In genomic region chr4:174714393-174715211, GRCh38 we compare ENCODE assay signal across 8 cellular contexts.
A peak's percentile ranks its signal among the peaks of the same experiment; 100 is the strongest.
DNase-seq lines count a peak whose midpoint lies in the region; ATAC-seq and TF ChIP-seq lines count a peak whose summit lies in the region.

No MANE protein-coding gene starts in this region.

- H3K4me1 Mint-ChIP-seq in glutamatergic neuron (ENCODE audit: low read depth, unreplicated experiment): no peaks in the 10 kb centered on the region

- no peaks in the 10 kb centered on the region for H3K4me1 ChIP-seq in HCT116 (ENCODE audit: control insufficient read depth in 1 of 2, insufficient read depth in 2 of 2, low read length in 2 of 2)

- peak; percentile 67 for TF ChIP-seq RAD21 in HCT116 (IDR thresholded peaks at IDR 0.05; ENCODE audit: low read depth)

- H3K4me2 ChIP-seq in HCT116 (ENCODE audit: low read length): no peak overlapping the region

- H3K9me2 ChIP-seq in HCT116 (ENCODE audit: insufficient read depth): no peaks in the 10 kb centered on the region

- no peak overlapping the region for H3K4me3 ChIP-seq in BJ (ENCODE audit: low read depth, low read length)
- H3K4me3 ChIP-seq in GM12864 (ENCODE audit: low read depth, low read length): no peak overlapping the region
- no peak overlapping the region for H3K4me3 ChIP-seq in HCT116 (replicated peaks in 1 of 2; ENCODE audit: low read depth in 1 of 2, low read length in 2 of 2)

- H4K20me1 ChIP-seq in HCT116 (ENCODE audit: insufficient read depth): no peaks in the 10 kb centered on the region

- no peaks in the 10 kb centered on the region for H3K36me3 Mint-ChIP-seq in glutamatergic neuron (ENCODE audit: unreplicated experiment)

- no peaks in the 10 kb centered on the region for H3K36me3 ChIP-seq in BJ (ENCODE audit: control insufficient read depth, insufficient read depth, low read length)
- H3K36me3 ChIP-seq in HCT116 (ENCODE audit: control insufficient read depth in 1 of 2, insufficient read depth in 2 of 2, low read length in 2 of 2): no peaks in the 10 kb centered on the region

- BruUV-seq in HCT116 (replicated peaks; lab: Mats Ljungman, UMichigan): no TSS peak

- CTCF ChIA-PET in BJ (lab: Yijun Ruan, JAX): interaction anchor here (0.6 to 1.4 kb wide), 8 partner anchors 8 to 354 kb away, joined by 3 to 7 read pairs (median 4); no protein-coding TSS in a partner anchor
- CTCF ChIA-PET in HCT116 (lab: Charles Lee): interaction anchor here (0.6 to 1.5 kb wide), 2 partner anchors 10 to 11 kb away, joined by 3 to 4 read pairs; no protein-coding TSS in a partner anchor

- no peak overlapping the region for H3K27ac Mint-ChIP-seq in glutamatergic neuron (ENCODE audit: unreplicated experiment)

- H3K27me3 ChIP-seq in BJ (ENCODE audit: control insufficient read depth, insufficient read depth, low read length) (no peaks in the 10 kb centered on the region), HCT116 (ENCODE audit: insufficient read depth, low read length) (no peaks in the 10 kb centered on the region)

- TF ChIP-seq POLR2A in HCT116 (IDR thresholded peaks at IDR 0.05; ENCODE audit: borderline replicate concordance, extremely low read depth, insufficient read depth, insufficient read length): no peak

- H2AFZ ChIP-seq in HCT116 (ENCODE audit: low read depth, low read length, poor library complexity, severe bottlenecking): peak overlapping the region; percentile 1

- no peak overlapping the region for H3K9ac ChIP-seq in HCT116 (ENCODE audit: low read length)

- DNase-seq in BJ (ENCODE audit: low read depth): no peak
- DNase-seq in GM12864 (ENCODE audit: low read depth): peak; percentile 24
- DNase-seq in HCT116 (ENCODE audit: low read depth, low spot score): peak; percentile 59
- peak; percentile 40 for DNase-seq in LHCN-M2 (ENCODE audit: low read depth)
- peak; percentile 11 for DNase-seq in UCSD-AML1 (lab: John Stamatoyannopoulos, UW; ENCODE audit: unreplicated experiment)
- peak; percentile 41 for DNase-seq in glutamatergic neuron
- peak; percentile 21 for DNase-seq in stromal cell of bone marrow (ENCODE audit: low read depth)
- no peak for DNase-seq in KG1 (lab: John Stamatoyannopoulos, UW)

- H3K27me3 Mint-ChIP-seq in glutamatergic neuron (ENCODE audit: unreplicated experiment): no peaks in the 10 kb centered on the region

- ATAC-seq in HCT116: peak; percentile 97

- POLR2A ChIA-PET in BJ (lab: Charles Lee) (interaction anchor here (0.5 kb wide), 1 partner anchor 82 kb away, joined by 3 read pairs; no protein-coding TSS in a partner anchor), HCT116 (lab: Charles Lee) (no interaction called here)

- H3K27ac ChIP-seq in HCT116 (ENCODE audit: low read depth, low read length): no peak overlapping the region

- intact Hi-C loops in HCT116 (cut with micrococcal nuclease): loop anchor here (1.0 kb wide), 1 partner anchor 349 kb away; no protein-coding TSS in a partner anchor

- no peaks in the 10 kb centered on the region for H3K79me2 ChIP-seq in HCT116 (ENCODE audit: insufficient read depth, low read length)

- H3K4me3 Mint-ChIP-seq in glutamatergic neuron (ENCODE audit: unreplicated experiment): no peak overlapping the region

- H3K9me3 Mint-ChIP-seq in glutamatergic neuron (ENCODE audit: unreplicated experiment): no peaks in the 10 kb centered on the region

- RAD21 ChIA-PET in HCT116 (lab: Charles Lee; ENCODE audit: low non-redundant PET in 1 of 2, low total read pairs in 2 of 2, uncharacterized antibody in 2 of 2, unreplicated experiment in 2 of 2): no interaction called here

- no peaks in the 10 kb centered on the region for H3K9me3 ChIP-seq in HCT116 (ENCODE audit: control insufficient read depth in 1 of 2, insufficient read depth in 1 of 2, low read depth in 1 of 2, low read length in 2 of 2)

- peak; percentile 75 for TF ChIP-seq CTCF in BJ (IDR thresholded peaks at IDR 0.05; ENCODE audit: insufficient read depth, low read depth, low read length)
- TF ChIP-seq CTCF in GM12864 (IDR thresholded peaks at IDR 0.05; ENCODE audit: low read depth, low read length, missing control alignments): peak; percentile 79
- peak; percentile 52 to 87 (median 79); a peak in 5 of 6 replicates for TF ChIP-seq CTCF in HCT116 (IDR thresholded peaks at IDR 0.05 in 2 of 3, conservative IDR thresholded peaks at IDR 0.05 in 1 of 3; ENCODE audit: borderline replicate concordance in 1 of 3, insufficient read depth in 1 of 3, low read depth in 2 of 3, low read length in 2 of 3)
- peak; percentile 78 for TF ChIP-seq CTCF in glutamatergic neuron (IDR thresholded peaks at IDR 0.05; ENCODE audit: partially characterized antibody, unreplicated experiment)

TF ChIP-seq in HCT116, 20 proteins besides CTCF, POLR2A, EP300 and RAD21:
- TF ChIP-seq SP1 (IDR thresholded peaks at IDR 0.05; ENCODE audit: low read depth): no peak
- TF ChIP-seq ELF1 (IDR thresholded peaks at IDR 0.05; ENCODE audit: borderline replicate concordance, low read depth): no peak
- 0 out of 2 replicates have a peak, but pooled peaks have one; percentile 20 for TF ChIP-seq EGR1 (IDR thresholded peaks at IDR 0.05; ENCODE audit: low read depth)
- no peak for TF ChIP-seq SIN3A (IDR thresholded peaks at IDR 0.05; ENCODE audit: low read depth)
- TF ChIP-seq, protein P1, sequence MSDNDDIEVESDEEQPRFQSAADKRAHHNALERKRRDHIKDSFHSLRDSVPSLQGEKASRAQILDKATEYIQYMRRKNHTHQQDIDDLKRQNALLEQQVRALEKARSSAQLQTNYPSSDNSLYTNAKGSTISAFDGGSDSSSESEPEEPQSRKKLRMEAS (IDR thresholded peaks at IDR 0.05): no peak
- TF ChIP-seq ATF3 (IDR thresholded peaks at IDR 0.05): no peak
- no peak for TF ChIP-seq ZFX (IDR thresholded peaks at IDR 0.05)

Comparison
In these comparisons a context has a peak if more than half of its experiments do, and no peak if none do; other contexts are left out.
1. DNase-seq: peak in GM12864 (single experiment), HCT116 (single experiment), LHCN-M2 (single experiment), UCSD-AML1 (single experiment), glutamatergic neuron (single experiment) and stromal cell of bone marrow (single experiment); none in BJ (single experiment) and KG1 (single experiment).
2. Peak in every context shown above with its lines, with median percentiles within 50 percentile points of each other: CTCF ChIP-seq.